1 cellular context compared by ENCODE assay signal in the genomic region with DNA sequence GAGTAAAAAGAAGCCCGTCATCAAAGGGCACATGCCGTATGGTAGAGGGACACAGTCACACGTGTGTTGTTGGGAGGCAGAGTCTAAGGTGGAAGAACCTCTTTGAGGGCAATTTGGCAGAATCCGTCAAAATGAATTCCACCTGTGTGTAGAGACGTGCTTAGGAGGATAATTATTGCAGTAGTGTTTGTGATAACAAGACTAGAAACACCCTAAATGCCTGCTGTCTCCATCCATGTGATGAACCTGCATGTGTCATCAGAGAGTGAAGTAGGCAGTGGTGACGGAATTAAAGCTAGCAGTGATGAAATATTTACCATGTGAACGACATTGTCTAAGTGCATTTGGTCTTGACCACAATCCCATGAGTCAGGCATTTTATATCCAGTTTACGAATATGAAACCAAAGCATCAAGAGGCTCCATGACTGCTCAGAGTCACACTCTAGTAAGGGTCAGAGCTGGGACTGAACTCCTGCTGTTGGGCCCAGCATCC.
TF ChIP-seq lines count a peak whose summit lies in the region.

No MANE protein-coding gene starts in this region.

TF ChIP-seq in K562, 482 proteins besides CTCF, POLR2A, EP300 and RAD21 (continued from another document and continues in another):
- TF ChIP-seq, protein P1, sequence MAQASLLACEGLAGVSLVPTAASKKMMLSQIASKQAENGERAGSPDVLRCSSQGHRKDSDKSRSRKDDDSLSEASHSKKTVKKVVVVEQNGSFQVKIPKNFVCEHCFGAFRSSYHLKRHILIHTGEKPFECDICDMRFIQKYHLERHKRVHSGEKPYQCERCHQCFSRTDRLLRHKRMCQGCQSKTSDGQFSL (CRISPR knock-in tag; IDR thresholded peaks at IDR 0.05) = no peak
- TF ChIP-seq, protein P1 (tag; IDR thresholded peaks at IDR 0.05) = no peak
- TF ChIP-seq WHSC1 (IDR thresholded peaks at IDR 0.05; ENCODE audit: low read length) = no peak
- TF ChIP-seq ZFP30 (CRISPR knock-in tag; IDR thresholded peaks at IDR 0.05; ENCODE audit: borderline replicate concordance) = no peak
- TF ChIP-seq, protein P2, sequence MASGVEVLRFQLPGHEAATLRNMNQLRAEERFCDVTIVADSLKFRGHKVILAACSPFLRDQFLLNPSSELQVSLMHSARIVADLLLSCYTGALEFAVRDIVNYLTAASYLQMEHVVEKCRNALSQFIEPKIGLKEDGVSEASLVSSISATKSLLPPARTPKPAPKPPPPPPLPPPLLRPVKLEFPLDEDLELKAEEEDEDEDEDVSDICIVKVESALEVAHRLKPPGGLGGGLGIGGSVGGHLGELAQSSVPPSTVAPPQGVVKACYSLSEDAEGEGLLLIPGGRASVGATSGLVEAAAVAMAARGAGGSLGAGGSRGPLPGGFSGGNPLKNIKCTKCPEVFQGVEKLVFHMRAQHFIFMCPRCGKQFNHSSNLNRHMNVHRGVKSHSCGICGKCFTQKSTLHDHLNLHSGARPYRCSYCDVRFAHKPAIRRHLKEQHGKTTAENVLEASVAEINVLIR (CRISPR knock-in tag; IDR thresholded peaks at IDR 0.05) = 0 out of 2 replicates have a peak, but pooled peaks have one; percentile 31
- no peak for TF ChIP-seq ZBED1 (IDR thresholded peaks at IDR 0.05)
- TF ChIP-seq NR2C1 (IDR thresholded peaks at IDR 0.05) = no peak
- TF ChIP-seq NR2C1 (tag; IDR thresholded peaks at IDR 0.05) = no peak
- no peak for TF ChIP-seq ZNF174 (CRISPR knock-in tag; IDR thresholded peaks at IDR 0.05)
- TF ChIP-seq, protein P3, sequence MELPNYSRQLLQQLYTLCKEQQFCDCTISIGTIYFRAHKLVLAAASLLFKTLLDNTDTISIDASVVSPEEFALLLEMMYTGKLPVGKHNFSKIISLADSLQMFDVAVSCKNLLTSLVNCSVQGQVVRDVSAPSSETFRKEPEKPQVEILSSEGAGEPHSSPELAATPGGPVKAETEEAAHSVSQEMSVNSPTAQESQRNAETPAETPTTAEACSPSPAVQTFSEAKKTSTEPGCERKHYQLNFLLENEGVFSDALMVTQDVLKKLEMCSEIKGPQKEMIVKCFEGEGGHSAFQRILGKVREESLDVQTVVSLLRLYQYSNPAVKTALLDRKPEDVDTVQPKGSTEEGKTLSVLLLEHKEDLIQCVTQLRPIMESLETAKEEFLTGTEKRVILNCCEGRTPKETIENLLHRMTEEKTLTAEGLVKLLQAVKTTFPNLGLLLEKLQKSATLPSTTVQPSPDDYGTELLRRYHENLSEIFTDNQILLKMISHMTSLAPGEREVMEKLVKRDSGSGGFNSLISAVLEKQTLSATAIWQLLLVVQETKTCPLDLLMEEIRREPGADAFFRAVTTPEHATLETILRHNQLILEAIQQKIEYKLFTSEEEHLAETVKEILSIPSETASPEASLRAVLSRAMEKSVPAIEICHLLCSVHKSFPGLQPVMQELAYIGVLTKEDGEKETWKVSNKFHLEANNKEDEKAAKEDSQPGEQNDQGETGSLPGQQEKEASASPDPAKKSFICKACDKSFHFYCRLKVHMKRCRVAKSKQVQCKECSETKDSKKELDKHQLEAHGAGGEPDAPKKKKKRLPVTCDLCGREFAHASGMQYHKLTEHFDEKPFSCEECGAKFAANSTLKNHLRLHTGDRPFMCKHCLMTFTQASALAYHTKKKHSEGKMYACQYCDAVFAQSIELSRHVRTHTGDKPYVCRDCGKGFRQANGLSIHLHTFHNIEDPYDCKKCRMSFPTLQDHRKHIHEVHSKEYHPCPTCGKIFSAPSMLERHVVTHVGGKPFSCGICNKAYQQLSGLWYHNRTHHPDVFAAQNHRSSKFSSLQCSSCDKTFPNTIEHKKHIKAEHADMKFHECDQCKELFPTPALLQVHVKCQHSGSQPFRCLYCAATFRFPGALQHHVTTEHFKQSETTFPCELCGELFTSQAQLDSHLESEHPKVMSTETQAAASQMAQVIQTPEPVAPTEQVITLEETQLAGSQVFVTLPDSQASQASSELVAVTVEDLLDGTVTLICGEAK (IDR thresholded peaks at IDR 0.05) = no peak
- TF ChIP-seq, protein P3 (CRISPR knock-in tag; IDR thresholded peaks at IDR 0.05) = no peak
- no peak for TF ChIP-seq ZEB2 (IDR thresholded peaks at IDR 0.05)
- TF ChIP-seq, protein P4, sequence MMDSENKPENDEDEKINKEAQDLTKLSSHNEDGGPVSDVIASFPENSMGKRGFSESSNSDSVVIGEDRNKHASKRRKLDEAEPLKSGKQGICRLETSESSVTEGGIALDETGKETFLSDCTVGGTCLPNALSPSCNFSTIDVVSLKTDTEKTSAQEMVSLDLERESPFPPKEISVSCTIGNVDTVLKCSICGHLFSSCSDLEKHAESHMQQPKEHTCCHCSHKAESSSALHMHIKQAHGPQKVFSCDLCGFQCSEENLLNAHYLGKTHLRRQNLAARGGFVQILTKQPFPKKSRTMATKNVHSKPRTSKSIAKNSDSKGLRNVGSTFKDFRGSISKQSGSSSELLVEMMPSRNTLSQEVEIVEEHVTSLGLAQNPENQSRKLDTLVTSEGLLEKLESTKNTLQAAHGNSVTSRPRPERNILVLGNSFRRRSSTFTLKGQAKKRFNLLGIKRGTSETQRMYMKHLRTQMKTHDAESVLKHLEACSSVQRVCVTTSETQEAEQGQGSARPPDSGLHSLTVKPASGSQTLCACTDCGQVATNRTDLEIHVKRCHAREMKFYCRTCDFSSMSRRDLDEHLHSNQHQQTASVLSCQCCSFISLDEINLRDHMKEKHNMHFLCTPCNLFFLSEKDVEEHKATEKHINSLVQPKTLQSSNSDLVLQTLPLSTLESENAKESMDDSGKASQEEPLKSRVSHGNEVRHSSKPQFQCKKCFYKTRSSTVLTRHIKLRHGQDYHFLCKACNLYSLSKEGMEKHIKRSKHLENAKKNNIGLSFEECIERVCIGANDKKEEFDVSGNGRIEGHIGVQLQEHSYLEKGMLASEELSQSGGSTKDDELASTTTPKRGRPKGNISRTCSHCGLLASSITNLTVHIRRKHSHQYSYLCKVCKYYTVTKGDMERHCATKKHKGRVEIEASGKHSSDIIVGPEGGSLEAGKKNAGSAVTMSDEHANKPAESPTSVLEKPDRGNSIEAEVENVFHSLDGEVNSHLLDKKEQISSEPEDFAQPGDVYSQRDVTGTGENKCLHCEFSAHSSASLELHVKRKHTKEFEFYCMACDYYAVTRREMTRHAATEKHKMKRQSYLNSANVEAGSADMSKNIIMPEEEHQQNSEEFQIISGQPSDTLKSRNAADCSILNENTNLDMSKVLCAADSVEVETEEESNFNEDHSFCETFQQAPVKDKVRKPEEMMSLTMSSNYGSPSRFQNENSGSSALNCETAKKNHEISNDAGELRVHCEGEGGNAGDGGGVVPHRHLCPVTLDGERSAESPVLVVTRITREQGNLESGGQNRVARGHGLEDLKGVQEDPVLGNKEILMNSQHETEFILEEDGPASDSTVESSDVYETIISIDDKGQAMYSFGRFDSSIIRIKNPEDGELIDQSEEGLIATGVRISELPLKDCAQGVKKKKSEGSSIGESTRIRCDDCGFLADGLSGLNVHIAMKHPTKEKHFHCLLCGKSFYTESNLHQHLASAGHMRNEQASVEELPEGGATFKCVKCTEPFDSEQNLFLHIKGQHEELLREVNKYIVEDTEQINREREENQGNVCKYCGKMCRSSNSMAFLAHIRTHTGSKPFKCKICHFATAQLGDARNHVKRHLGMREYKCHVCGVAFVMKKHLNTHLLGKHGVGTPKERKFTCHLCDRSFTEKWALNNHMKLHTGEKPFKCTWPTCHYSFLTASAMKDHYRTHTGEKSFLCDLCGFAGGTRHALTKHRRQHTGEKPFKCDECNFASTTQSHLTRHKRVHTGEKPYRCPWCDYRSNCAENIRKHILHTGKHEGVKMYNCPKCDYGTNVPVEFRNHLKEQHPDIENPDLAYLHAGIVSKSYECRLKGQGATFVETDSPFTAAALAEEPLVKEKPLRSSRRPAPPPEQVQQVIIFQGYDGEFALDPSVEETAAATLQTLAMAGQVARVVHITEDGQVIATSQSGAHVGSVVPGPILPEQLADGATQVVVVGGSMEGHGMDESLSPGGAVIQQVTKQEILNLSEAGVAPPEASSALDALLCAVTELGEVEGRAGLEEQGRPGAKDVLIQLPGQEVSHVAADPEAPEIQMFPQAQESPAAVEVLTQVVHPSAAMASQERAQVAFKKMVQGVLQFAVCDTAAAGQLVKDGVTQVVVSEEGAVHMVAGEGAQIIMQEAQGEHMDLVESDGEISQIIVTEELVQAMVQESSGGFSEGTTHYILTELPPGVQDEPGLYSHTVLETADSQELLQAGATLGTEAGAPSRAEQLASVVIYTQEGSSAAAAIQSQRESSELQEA (IDR thresholded peaks at IDR 0.05; ENCODE audit: low read depth) = no peak
- TF ChIP-seq ZNF766 (CRISPR knock-in tag; conservative IDR thresholded peaks at IDR 0.05) = no peak
- TF ChIP-seq, protein P5, sequence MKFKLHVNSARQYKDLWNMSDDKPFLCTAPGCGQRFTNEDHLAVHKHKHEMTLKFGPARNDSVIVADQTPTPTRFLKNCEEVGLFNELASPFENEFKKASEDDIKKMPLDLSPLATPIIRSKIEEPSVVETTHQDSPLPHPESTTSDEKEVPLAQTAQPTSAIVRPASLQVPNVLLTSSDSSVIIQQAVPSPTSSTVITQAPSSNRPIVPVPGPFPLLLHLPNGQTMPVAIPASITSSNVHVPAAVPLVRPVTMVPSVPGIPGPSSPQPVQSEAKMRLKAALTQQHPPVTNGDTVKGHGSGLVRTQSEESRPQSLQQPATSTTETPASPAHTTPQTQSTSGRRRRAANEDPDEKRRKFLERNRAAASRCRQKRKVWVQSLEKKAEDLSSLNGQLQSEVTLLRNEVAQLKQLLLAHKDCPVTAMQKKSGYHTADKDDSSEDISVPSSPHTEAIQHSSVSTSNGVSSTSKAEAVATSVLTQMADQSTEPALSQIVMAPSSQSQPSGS (CRISPR knock-in tag; IDR thresholded peaks at IDR 0.05) = no peak
- no peak for TF ChIP-seq SMARCB1 (IDR thresholded peaks at IDR 0.05; ENCODE audit: insufficient read length, low read depth)
- TF ChIP-seq ZNF12 (CRISPR knock-in tag; IDR thresholded peaks at IDR 0.05) = no peak
